8 cellular contexts compared by ENCODE assay signal in genomic region chr6:152271681-152272464, GRCh38.
A peak's percentile ranks its signal among the peaks of the same experiment; 100 is the strongest.
DNase-seq lines count a peak whose midpoint lies in the region; ATAC-seq and TF ChIP-seq lines count a peak whose summit lies in the region.
"Had no signal": no experiment of that assay in that cellular context is flagged by ENCODE, and none has a peak within 500 bp of the region (broad histone marks: within the 10 kb centered on the region; RNA-seq: fewer than 3 reads in every experiment).

No MANE protein-coding gene starts in this region.

- H3K4me1 ChIP-seq in endodermal cell (ENCODE audit: control insufficient read depth, insufficient read depth, low read length) = peaks cover 26% of the 10 kb centered on the region

- peak; percentile 20 for TF ChIP-seq CTCF in endodermal cell (conservative IDR thresholded peaks at IDR 0.05)

- no peak overlapping the region for H3K4me3 Mint-ChIP-seq in endodermal cell
- no peak overlapping the region for H3K4me3 Mint-ChIP-seq in T-helper 2 cell treated with Interferon-gamma antibody and Interleukin-4, amounts not matched to agents 5 μg/mL and 100 μg/mL, for 36 hours

- WGBS in endodermal cell (ENCODE audit: insufficient coverage in 1 of 2, insufficient read length in 1 of 2), 2 experiments = 85 to 90% methylated on average over 1 to 7 of the region's 7 CpGs

- no peak overlapping the region for H3K9ac ChIP-seq in endodermal cell (ENCODE audit: extremely low read depth, low read length, poor library complexity, severe bottlenecking)

- no peak overlapping the region for H3K27ac Mint-ChIP-seq in endodermal cell
- no peak overlapping the region for H3K27ac Mint-ChIP-seq in T-helper 2 cell treated with Interferon-gamma antibody and Interleukin-4, amounts not matched to agents 5 μg/mL and 100 μg/mL, for 36 hours

- H3K4me1 Mint-ChIP-seq in endodermal cell = peaks cover 37% of the 10 kb centered on the region
- peaks cover 9% of the 10 kb centered on the region for H3K4me1 Mint-ChIP-seq in T-helper 2 cell treated with Interferon-gamma antibody and Interleukin-4, amounts not matched to agents 5 μg/mL and 100 μg/mL, for 36 hours (ENCODE audit: low read depth)

- H3K9me3 Mint-ChIP-seq in endodermal cell = no peaks in the 10 kb centered on the region
- no peaks in the 10 kb centered on the region for H3K9me3 Mint-ChIP-seq in T-helper 2 cell treated with Interferon-gamma antibody and Interleukin-4, amounts not matched to agents 5 μg/mL and 100 μg/mL, for 36 hours

- no peaks in the 10 kb centered on the region for H3K27me3 ChIP-seq in endodermal cell (ENCODE audit: control insufficient read depth, insufficient read depth, low read length, poor library complexity, severe bottlenecking)

- H3K9me3 ChIP-seq in endodermal cell (ENCODE audit: control insufficient read depth, low read length) = no peaks in the 10 kb centered on the region

- DNase-seq in endodermal cell = no peak
- DNase-seq in sciatic nerve (ENCODE audit: low spot score) = peak; percentile 62
- DNase-seq in T-helper 2 cell treated with Interferon-gamma antibody and Interleukin-4, amounts not matched to agents 5 μg/mL and 100 μg/mL, for 36 hours (ENCODE audit: low spot score) = no peak
- no peak for DNase-seq in HuH-7.5 (ENCODE audit: low spot score)
- DNase-seq in erythroblast (lab: John Stamatoyannopoulos, UW) = no peak

- H3K36me3 Mint-ChIP-seq in endodermal cell (ENCODE audit: low read depth) = peaks cover 2% of the 10 kb centered on the region
- peaks cover 29% of the 10 kb centered on the region for H3K36me3 Mint-ChIP-seq in T-helper 2 cell treated with Interferon-gamma antibody and Interleukin-4, amounts not matched to agents 5 μg/mL and 100 μg/mL, for 36 hours (ENCODE audit: low read depth)

- H3K27ac ChIP-seq in endodermal cell (ENCODE audit: low read depth, low read length) = no peak overlapping the region

- no peak overlapping the region for H3K4me3 ChIP-seq in endodermal cell (ENCODE audit: low read length)

- intact Hi-C loops in sciatic nerve (cut with DNase I) = no loop called here

- ATAC-seq in GM19351 (IDR thresholded peaks at IDR 0.05; ENCODE audit: unreplicated experiment) (peak; percentile 80), HG03469 (IDR thresholded peaks at IDR 0.05; ENCODE audit: unreplicated experiment) (peak; percentile 53), sciatic nerve (peak; percentile 91)
- ATAC-seq: Panc1 had no signal

- H3K27me3 Mint-ChIP-seq in endodermal cell (ENCODE audit: insufficient read depth) = no peaks in the 10 kb centered on the region
- no peaks in the 10 kb centered on the region for H3K27me3 Mint-ChIP-seq in T-helper 2 cell treated with Interferon-gamma antibody and Interleukin-4, amounts not matched to agents 5 μg/mL and 100 μg/mL, for 36 hours (ENCODE audit: low read depth)

- peaks cover 3% of the 10 kb centered on the region for H3K36me3 ChIP-seq in endodermal cell (ENCODE audit: control insufficient read depth, insufficient read depth, low read length)

- no peak for TF ChIP-seq POLR2A in erythroblast (IDR thresholded peaks at IDR 0.05; ENCODE audit: low read length)
